ENCODE assay signal across 21 cellular contexts in the genomic region with DNA sequence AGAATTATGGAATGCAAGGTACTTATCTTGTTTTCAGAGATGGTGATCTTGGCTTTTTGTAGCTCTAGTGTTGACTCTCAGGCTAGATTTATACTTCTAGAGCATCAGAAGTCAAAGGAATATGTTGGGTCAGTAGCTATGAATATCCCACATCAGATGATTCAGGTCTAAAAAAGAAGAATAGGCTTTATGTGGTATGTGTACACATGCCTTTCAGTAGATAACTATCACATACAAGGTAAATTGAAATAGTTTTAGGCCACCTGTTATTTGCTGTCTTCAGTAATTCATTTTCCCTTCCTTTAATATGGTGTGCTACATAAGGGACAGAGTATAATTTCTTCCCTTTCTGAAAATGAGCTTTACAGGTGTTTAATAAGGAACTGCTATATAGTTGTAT.
"Had no signal": no experiment of that assay in that cellular context is flagged by ENCODE, and none has a peak within 500 bp of the region (broad histone marks: within the 10 kb centered on the region; RNA-seq: fewer than 3 reads in every experiment).

No MANE protein-coding gene starts in this region.

- H3K36me3 ChIP-seq: MG63 had no signal

- FAIRE-seq: HepG2, RCC 7860 had no signal

- ATAC-seq: HepG2 had no signal

- H3K9ac ChIP-seq: SK-N-SH had no signal

- DNase-seq: IMR-90, Karpas-422, KG1, MG63, NCI-H1092, NCI-H1105 treated with DMSO at 0.1 percent for 48 hours, NCI-H1417 treated with DMSO at 0.1 percent for 48 hours, NCI-H1694, NCI-H187 treated with DMSO at 0.1 percent for 48 hours, NCI-H2081, NCI-H2107, NCI-H2227 treated with DMSO at 0.1 percent for 48 hours, NCI-H524, NCI-H526 treated with DMSO at 0.1 percent for 48 hours, NCI-H774, Right ventricle myocardium superior, RPMI8226, SK-N-SH, SW 1271 had no signal

- H3K27me3 ChIP-seq: MG63 had no signal

- H3K4me3 ChIP-seq: MG63 had no signal

- H3K9me3 ChIP-seq: MG63, SK-N-SH had no signal
